13 cellular contexts compared by ENCODE assay signal in genomic region chr5:151221574-151221973, GRCh38. TPM values are rescaled to one million over a fixed set of nuclear protein-coding genes. Genes with fewer than 3 reads are reported as not detected.
DNase-seq lines count a peak whose midpoint lies in the region; ATAC-seq and TF ChIP-seq lines count a peak whose summit lies in the region.
"Had no signal": no experiment of that assay in that cellular context is flagged by ENCODE, and none has a peak within 500 bp of the region (broad histone marks: within the 10 kb centered on the region; RNA-seq: fewer than 3 reads in every experiment).

No MANE protein-coding gene starts in this region.

- no peak overlapping the region for H3K27ac ChIP-seq in testis
- H3K27ac ChIP-seq: VCaP had no signal

- H3K36me3 Mint-ChIP-seq in T-helper 2 cell treated with Interferon-gamma antibody and Interleukin-4, amounts not matched to agents 5 μg/mL and 100 μg/mL, for 36 hours (ENCODE audit: low read depth): peaks cover 42% of the 10 kb centered on the region
- H3K36me3 Mint-ChIP-seq in T-cell: peaks cover 40% of the 10 kb centered on the region

- H3K4me3 Mint-ChIP-seq in T-helper 2 cell treated with Interferon-gamma antibody and Interleukin-4, amounts not matched to agents 5 μg/mL and 100 μg/mL, for 36 hours: peak overlapping the region; percentile 83
- peak overlapping the region; percentile 87 to 94 (median 88) for H3K4me3 Mint-ChIP-seq in T-cell

- H3K9me3 Mint-ChIP-seq in T-helper 2 cell treated with Interferon-gamma antibody and Interleukin-4, amounts not matched to agents 5 μg/mL and 100 μg/mL, for 36 hours: no peaks in the 10 kb centered on the region
- H3K9me3 Mint-ChIP-seq in T-cell: no peaks in the 10 kb centered on the region

- intact Hi-C loops in testis (cut with DNase I; ENCODE audit: low total_unique reads): no loop called here

- no peaks in the 10 kb centered on the region for H3K27me3 Mint-ChIP-seq in T-helper 2 cell treated with Interferon-gamma antibody and Interleukin-4, amounts not matched to agents 5 μg/mL and 100 μg/mL, for 36 hours (ENCODE audit: low read depth)
- H3K27me3 Mint-ChIP-seq in T-cell: no peaks in the 10 kb centered on the region

- TF ChIP-seq CTCF in fibroblast of mammary gland (conservative IDR thresholded peaks at IDR 0.05; ENCODE audit: control insufficient read depth, insufficient read depth, low read depth, low read length): no peak
- no peak for TF ChIP-seq CTCF in testis (IDR thresholded peaks at IDR 0.05)

- H3K4me3 ChIP-seq in fibroblast of mammary gland (ENCODE audit: control insufficient read depth, low read depth, low read length) (no peak overlapping the region), testis (no peak overlapping the region)

- POLR2A ChIA-PET in T-cell (lab: Charles Lee): interaction anchor here (0.6 to 1.2 kb wide), 4 partner anchors 10 to 31 kb away, joined by 3 to 7 read pairs (median 3); partner anchors contain the start of gene GM2A (in 1 of the 2)

- peaks cover 61% of the 10 kb centered on the region for H3K4me1 Mint-ChIP-seq in T-helper 2 cell treated with Interferon-gamma antibody and Interleukin-4, amounts not matched to agents 5 μg/mL and 100 μg/mL, for 36 hours (ENCODE audit: low read depth)
- H3K4me1 Mint-ChIP-seq in T-cell: peaks cover 76 to 82% (median 78%) of the 10 kb centered on the region in 3 donors

- DNase-seq in T-helper 2 cell treated with Interferon-gamma antibody and Interleukin-4, amounts not matched to agents 5 μg/mL and 100 μg/mL, for 36 hours (ENCODE audit: low spot score): no peak
- DNase-seq in T-helper 2 cell (no peak), T-cell (no peak), fibroblast of mammary gland (ENCODE audit: low read depth) (peak; percentile 43), testis (no peak), DMS53 (lab: John Stamatoyannopoulos, UW) (no peak)
- no peak for DNase-seq in stimulated activated naive CD8-positive, alpha-beta T cell treated with anti-CD3 and anti-CD28 coated beads, Interleukin-15, Interleukin-2, amounts not matched to agents 100 U/mL and 50 U/mL, for 24 hours
- DNase-seq: 8988T, GOT3, left cardiac atrium, NCI-H69 had no signal

- H3K27ac Mint-ChIP-seq in T-helper 2 cell treated with Interferon-gamma antibody and Interleukin-4, amounts not matched to agents 5 μg/mL and 100 μg/mL, for 36 hours: peak overlapping the region; percentile 86
- peak overlapping the region; percentile 97 to 99 for H3K27ac Mint-ChIP-seq in T-cell

- TF ChIP-seq POLR2A in testis (IDR thresholded peaks at IDR 0.05): no peak

- H3K9me3 ChIP-seq in testis: no peaks in the 10 kb centered on the region

- H3K27me3 ChIP-seq in testis: no peaks in the 10 kb centered on the region

- 77 to 85% methylated on average over 3 of the region's 3 CpGs for WGBS in testis, 2 donors

- H3K36me3 ChIP-seq in testis (ENCODE audit: low read depth, missing control alignments): no peaks in the 10 kb centered on the region

- ATAC-seq in T-cell (replicated peaks in 1 of 4) (peak in 3 of 4 experiments; percentile 38 to 41 (median 39)), HG03571 (IDR thresholded peaks at IDR 0.05; ENCODE audit: unreplicated experiment) (no peak)
- peak; percentile 53 for ATAC-seq in stimulated activated naive CD8-positive, alpha-beta T cell treated with anti-CD3 and anti-CD28 coated beads, Interleukin-15, Interleukin-2, amounts not matched to agents 100 U/mL and 50 U/mL, for 24 hours

- CTCF ChIA-PET in T-cell (lab: Charles Lee): interaction anchor here (0.7 to 4.7 kb wide), 5 partner anchors 8 to 170 kb away, joined by 3 to 28 read pairs (median 4); partner anchors contain the start of gene GM2A (in 1 of the 2)

- peaks cover 5% of the 10 kb centered on the region for H3K4me1 ChIP-seq in testis

RNA-seq across cellular contexts. Expression of gene CCDC69, which starts 2.3 kb away (rescaled TPM):
- total RNA-seq in T-cell (100 to 1,000 TPM in 1 of 5 donors, 10 to 100 TPM in 4; 86.3 to 112 (median 93.5) TPM), testis (10 to 100 TPM; 37.6 to 65.3 TPM)
- polyA plus RNA-seq in testis (ENCODE audit: insufficient read depth, low read depth, low replicate concordance): 40.8 TPM

RNA-seq across cellular contexts. Expression of gene GM2A, which starts 31.4 kb away (rescaled TPM):
- total RNA-seq in T-cell (10 to 100 TPM in 3 of 5 donors, 1 to 10 TPM in 2; 8.2 to 20.9 (median 11.5) TPM), testis (10 to 100 TPM; 38.0 to 54.4 TPM)
- 29.8 TPM for polyA plus RNA-seq in testis (ENCODE audit: insufficient read depth, low read depth, low replicate concordance)
